Comparison of ENCODE assay signal across 1 cellular context in genomic region chr2:37091873-37092272, GRCh38.
TF ChIP-seq lines count a peak whose summit lies in the region.

No MANE protein-coding gene starts in this region.

TF ChIP-seq in SK-N-SH, 30 proteins besides CTCF, POLR2A, EP300 and RAD21 (continued from another document):
- TF ChIP-seq REST (IDR thresholded peaks at IDR 0.05; ENCODE audit: low read depth, low read length) = no peak
